In the genomic region with DNA sequence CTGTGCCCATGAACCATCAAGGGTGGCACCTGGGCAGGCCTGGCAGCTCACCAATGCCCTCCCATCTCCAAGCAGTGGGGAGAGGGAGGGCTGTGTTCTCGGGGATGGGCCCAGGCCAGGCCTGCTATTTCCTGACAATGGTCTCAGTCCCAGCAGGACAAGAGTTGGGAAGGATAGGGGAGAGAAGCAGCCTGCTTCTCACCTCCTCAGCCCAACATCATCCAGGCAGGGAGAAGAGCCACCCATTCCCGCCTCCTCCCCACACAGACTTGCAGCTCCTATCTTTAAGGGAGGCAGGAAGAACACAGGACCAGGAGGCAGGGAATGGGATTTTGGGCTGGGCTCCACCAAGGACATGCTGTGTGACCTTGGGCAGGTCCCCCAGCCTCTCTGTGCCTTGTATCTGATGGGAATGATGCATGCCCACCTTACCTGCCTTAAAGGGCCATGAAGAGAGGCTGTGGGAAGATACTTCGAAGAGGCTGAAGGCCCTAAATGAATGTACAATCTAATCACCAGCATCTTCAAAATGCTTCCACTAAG, we compare ENCODE assay signal across 23 cellular contexts.
"Had no signal": no experiment of that assay in that cellular context is flagged by ENCODE, and none has a peak within 500 bp of the region (broad histone marks: within the 10 kb centered on the region; RNA-seq: fewer than 3 reads in every experiment).

No MANE protein-coding gene starts in this region.

- H3K4me1 Mint-ChIP-seq: memory B cell had no signal

- H3K27ac ChIP-seq: esophagus squamous epithelium, gastroesophageal sphincter, left lung, lower lobe of right lung, neural progenitor cell, pancreas, suprapubic skin, tibial nerve, upper lobe of right lung, vagina had no signal

- ATAC-seq: gastroesophageal sphincter; left lung; lower lobe of right lung; natural killer cell treated with Interleukin-12 subunit alpha and Interleukin-12 subunit beta and Interleukin-15 and Interleukin-18, amount 100 ng/mL, for 72 hours; pancreas; right cardiac atrium; upper lobe of right lung had no signal

- H3K36me3 ChIP-seq: esophagus squamous epithelium, gastroesophageal sphincter, left lung, lower lobe of right lung, neural progenitor cell, pancreas, suprapubic skin, tibial nerve, upper lobe of right lung, vagina had no signal

- FAIRE-seq: pancreas had no signal

- H3K4me1 ChIP-seq: left lung, lower lobe of right lung, pancreas, suprapubic skin, tibial nerve, upper lobe of right lung, vagina had no signal

- H3K27ac Mint-ChIP-seq: dendritic cell treated with granulocyte-macrophage colony-stimulating factor and Interleukin-4, amounts not matched to agents 40 ng/mL and 50 ng/mL, for 4 days; memory B cell; mesothelial cell of epicardium; natural killer cell treated with Interleukin-12 subunit alpha and Interleukin-12 subunit beta and Interleukin-15 and Interleukin-18, amount 100 ng/mL, for 72 hours; progenitor cell of endocrine pancreas had no signal

- H3K9me3 Mint-ChIP-seq: dendritic cell treated with granulocyte-macrophage colony-stimulating factor and Interleukin-4, amounts not matched to agents 40 ng/mL and 50 ng/mL, for 4 days; memory B cell; mesothelial cell of epicardium; natural killer cell treated with Interleukin-12 subunit alpha and Interleukin-12 subunit beta and Interleukin-15 and Interleukin-18, amount 100 ng/mL, for 72 hours; neural progenitor cell had no signal

- H3K9me3 ChIP-seq: esophagus squamous epithelium, gastroesophageal sphincter, left lung, lower lobe of right lung, pancreas, suprapubic skin, tibial nerve, upper lobe of right lung, vagina had no signal

- H3K9ac ChIP-seq: neural progenitor cell had no signal

- H3K4me2 ChIP-seq: neural progenitor cell, smooth muscle cell had no signal

- H2AFZ ChIP-seq: neural progenitor cell had no signal

- H3K27me3 ChIP-seq: gastroesophageal sphincter, left lung, neural progenitor cell, pancreas, suprapubic skin, upper lobe of right lung, vagina had no signal

- DNase-seq: esophagus squamous epithelium; foreskin fibroblast; glutamatergic neuron; islet precursor cell; left lung; lower lobe of right lung; occipital lobe; pancreas; right cardiac atrium; stimulated activated CD4-positive, alpha-beta T cell treated with anti-CD3 and anti-CD28 coated beads, Interleukin-2, amount 100 ng/mL, for 48 hours; stimulated activated naive CD4-positive, alpha-beta T cell treated with Interleukin-2 at 50 U/mL for 16 hours; upper lobe of right lung had no signal

- H3K4me3 Mint-ChIP-seq: dendritic cell treated with granulocyte-macrophage colony-stimulating factor and Interleukin-4, amounts not matched to agents 40 ng/mL and 50 ng/mL, for 4 days; memory B cell; mesothelial cell of epicardium; natural killer cell treated with Interleukin-12 subunit alpha and Interleukin-12 subunit beta and Interleukin-15 and Interleukin-18, amount 100 ng/mL, for 72 hours; neural progenitor cell had no signal

- H3K36me3 Mint-ChIP-seq: memory B cell; mesothelial cell of epicardium; natural killer cell treated with Interleukin-12 subunit alpha and Interleukin-12 subunit beta and Interleukin-15 and Interleukin-18, amount 100 ng/mL, for 72 hours; neural progenitor cell had no signal

- H3K4me3 ChIP-seq: esophagus squamous epithelium, gastroesophageal sphincter, left lung, lower lobe of right lung, neural progenitor cell, pancreas, smooth muscle cell, suprapubic skin, tibial nerve, upper lobe of right lung, vagina had no signal
